ENCODE assay signal across 1 cellular context in the genomic region with DNA sequence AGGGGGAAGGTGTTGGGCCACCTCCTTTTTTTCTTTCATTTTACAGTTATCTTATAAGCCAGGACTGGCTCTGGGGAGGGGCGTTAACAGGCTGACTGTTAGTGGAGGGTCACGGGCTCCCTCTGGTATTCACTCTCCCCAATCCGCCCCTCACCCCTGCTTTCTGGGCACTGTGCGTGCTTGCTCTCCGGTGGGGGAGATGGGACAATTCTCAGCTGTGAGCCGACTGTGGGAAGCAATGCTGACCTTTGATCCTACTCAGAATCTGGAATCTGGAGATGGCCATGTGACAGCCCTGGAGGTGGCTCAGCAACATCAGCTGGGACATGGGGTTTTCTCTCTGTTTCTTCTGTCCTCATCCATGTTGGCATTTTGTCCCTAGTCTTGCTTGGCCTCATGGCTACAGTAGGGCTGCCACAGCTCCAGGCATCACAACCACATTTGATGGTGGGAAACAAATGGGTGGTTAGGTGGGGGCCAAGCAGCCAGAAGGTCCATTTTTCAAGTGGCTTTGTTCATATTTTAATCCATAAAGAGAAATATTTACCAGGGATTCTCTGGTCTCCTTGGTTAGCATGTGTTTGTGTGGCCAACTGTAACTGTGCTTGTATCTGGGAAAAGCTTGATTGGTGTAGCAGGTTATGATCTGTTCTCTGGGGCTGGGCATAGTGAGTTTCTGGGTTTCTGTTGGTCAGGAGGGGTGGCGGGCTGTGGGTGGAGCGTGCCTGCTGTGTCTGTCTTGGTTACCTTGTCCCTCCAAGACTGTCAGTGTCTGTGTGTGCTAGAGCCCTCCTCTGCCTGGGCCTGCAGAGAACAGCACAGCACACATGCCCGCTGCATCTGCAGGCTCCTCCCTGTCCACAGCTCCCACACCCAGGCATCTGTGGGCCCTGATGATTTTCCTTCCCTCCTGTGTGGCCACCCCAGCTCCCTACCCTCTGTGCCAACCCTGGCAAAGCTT.
TF ChIP-seq lines count a peak whose summit lies in the region.

No MANE protein-coding gene starts in this region.

TF ChIP-seq in HepG2, 621 proteins besides CTCF, POLR2A, EP300 and RAD21 (continued from another document and continues in another):
- TF ChIP-seq TIGD3 (CRISPR knock-in tag; IDR thresholded peaks at IDR 0.05; ENCODE audit: borderline replicate concordance) = no peak
- no peak for TF ChIP-seq ATF6 (CRISPR knock-in tag; conservative IDR thresholded peaks at IDR 0.05)
- no peak for TF ChIP-seq NCOA2 (CRISPR knock-in tag; IDR thresholded peaks at IDR 0.05)
- TF ChIP-seq ZNF101 (CRISPR knock-in tag; IDR thresholded peaks at IDR 0.05; ENCODE audit: borderline replicate concordance, low read depth) = no peak
- TF ChIP-seq ZNF792 (CRISPR knock-in tag; IDR thresholded peaks at IDR 0.05) = peak; percentile 25; the same call in 1 of the 2 replicates
- peak; percentile 49 for TF ChIP-seq ZNF331 (CRISPR knock-in tag; IDR thresholded peaks at IDR 0.05)
- no peak for TF ChIP-seq ZSCAN12 (CRISPR knock-in tag; IDR thresholded peaks at IDR 0.05)
- TF ChIP-seq, protein P1, sequence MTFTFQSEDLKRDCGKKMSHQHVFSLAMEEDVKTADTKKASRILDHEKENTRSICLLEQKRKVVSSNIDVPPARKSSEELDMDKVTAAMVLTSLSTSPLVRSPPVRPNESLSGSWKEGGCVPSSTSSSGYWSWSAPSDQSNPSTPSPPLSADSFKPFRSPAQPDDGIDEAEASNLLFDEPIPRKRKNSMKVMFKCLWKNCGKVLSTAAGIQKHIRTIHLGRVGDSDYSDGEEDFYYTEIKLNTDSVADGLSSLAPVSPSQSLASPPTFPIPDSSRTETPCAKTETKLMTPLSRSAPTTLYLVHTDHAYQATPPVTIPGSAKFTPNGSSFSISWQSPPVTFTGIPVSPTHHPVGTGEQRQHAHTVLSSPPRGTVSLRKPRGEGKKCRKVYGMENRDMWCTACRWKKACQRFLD (CRISPR knock-in tag; IDR thresholded peaks at IDR 0.05; ENCODE audit: borderline replicate concordance) = no peak
- TF ChIP-seq KDM4B (CRISPR knock-in tag; IDR thresholded peaks at IDR 0.05) = no peak
- no peak for TF ChIP-seq MAZ (IDR thresholded peaks at IDR 0.05; ENCODE audit: borderline replicate concordance, low read depth, low read length)
- no peak for TF ChIP-seq MAZ (CRISPR knock-in tag; IDR thresholded peaks at IDR 0.05; ENCODE audit: low read depth)
- 0 out of 2 replicates have a peak, but pooled peaks have one; percentile 29 for TF ChIP-seq ZBTB38 (CRISPR knock-in tag; IDR thresholded peaks at IDR 0.05)
- no peak for TF ChIP-seq HNRNPUL1 (IDR thresholded peaks at IDR 0.05; ENCODE audit: low read depth, low read length)
- no peak for TF ChIP-seq BRCA1 (CRISPR knock-in tag; IDR thresholded peaks at IDR 0.05)
- no peak for TF ChIP-seq MYNN (CRISPR knock-in tag; IDR thresholded peaks at IDR 0.05; ENCODE audit: low read depth)
- no peak for TF ChIP-seq NFE2L2 (IDR thresholded peaks at IDR 0.05; ENCODE audit: low read length)
- TF ChIP-seq ZNF564 (CRISPR knock-in tag; IDR thresholded peaks at IDR 0.05) = no peak
- TF ChIP-seq, protein P2, sequence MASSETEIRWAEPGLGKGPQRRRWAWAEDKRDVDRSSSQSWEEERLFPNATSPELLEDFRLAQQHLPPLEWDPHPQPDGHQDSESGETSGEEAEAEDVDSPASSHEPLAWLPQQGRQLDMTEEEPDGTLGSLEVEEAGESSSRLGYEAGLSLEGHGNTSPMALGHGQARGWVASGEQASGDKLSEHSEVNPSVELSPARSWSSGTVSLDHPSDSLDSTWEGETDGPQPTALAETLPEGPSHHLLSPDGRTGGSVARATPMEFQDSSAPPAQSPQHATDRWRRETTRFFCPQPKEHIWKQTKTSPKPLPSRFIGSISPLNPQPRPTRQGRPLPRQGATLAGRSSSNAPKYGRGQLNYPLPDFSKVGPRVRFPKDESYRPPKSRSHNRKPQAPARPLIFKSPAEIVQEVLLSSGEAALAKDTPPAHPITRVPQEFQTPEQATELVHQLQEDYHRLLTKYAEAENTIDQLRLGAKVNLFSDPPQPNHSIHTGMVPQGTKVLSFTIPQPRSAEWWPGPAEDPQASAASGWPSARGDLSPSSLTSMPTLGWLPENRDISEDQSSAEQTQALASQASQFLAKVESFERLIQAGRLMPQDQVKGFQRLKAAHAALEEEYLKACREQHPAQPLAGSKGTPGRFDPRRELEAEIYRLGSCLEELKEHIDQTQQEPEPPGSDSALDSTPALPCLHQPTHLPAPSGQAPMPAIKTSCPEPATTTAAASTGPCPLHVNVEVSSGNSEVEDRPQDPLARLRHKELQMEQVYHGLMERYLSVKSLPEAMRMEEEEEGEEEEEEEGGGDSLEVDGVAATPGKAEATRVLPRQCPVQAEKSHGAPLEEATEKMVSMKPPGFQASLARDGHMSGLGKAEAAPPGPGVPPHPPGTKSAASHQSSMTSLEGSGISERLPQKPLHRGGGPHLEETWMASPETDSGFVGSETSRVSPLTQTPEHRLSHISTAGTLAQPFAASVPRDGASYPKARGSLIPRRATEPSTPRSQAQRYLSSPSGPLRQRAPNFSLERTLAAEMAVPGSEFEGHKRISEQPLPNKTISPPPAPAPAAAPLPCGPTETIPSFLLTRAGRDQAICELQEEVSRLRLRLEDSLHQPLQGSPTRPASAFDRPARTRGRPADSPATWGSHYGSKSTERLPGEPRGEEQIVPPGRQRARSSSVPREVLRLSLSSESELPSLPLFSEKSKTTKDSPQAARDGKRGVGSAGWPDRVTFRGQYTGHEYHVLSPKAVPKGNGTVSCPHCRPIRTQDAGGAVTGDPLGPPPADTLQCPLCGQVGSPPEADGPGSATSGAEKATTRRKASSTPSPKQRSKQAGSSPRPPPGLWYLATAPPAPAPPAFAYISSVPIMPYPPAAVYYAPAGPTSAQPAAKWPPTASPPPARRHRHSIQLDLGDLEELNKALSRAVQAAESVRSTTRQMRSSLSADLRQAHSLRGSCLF (CRISPR knock-in tag; IDR thresholded peaks at IDR 0.05; ENCODE audit: borderline replicate concordance) = no peak
- no peak for TF ChIP-seq PHF5A (CRISPR knock-in tag; IDR thresholded peaks at IDR 0.05; ENCODE audit: low read depth, unreplicated experiment)
- TF ChIP-seq, protein P3, sequence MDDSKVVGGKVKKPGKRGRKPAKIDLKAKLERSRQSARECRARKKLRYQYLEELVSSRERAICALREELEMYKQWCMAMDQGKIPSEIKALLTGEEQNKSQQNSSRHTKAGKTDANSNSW (CRISPR knock-in tag; IDR thresholded peaks at IDR 0.05; ENCODE audit: borderline replicate concordance) = no peak
- no peak for TF ChIP-seq ZBED4 (CRISPR knock-in tag; IDR thresholded peaks at IDR 0.05; ENCODE audit: borderline replicate concordance)
- TF ChIP-seq PAXIP1 (CRISPR knock-in tag; conservative IDR thresholded peaks at IDR 0.05) = peak; percentile 42; the same call in 1 of the 2 replicates
- no peak for TF ChIP-seq FOXA1 (IDR thresholded peaks at IDR 0.05)
- TF ChIP-seq FOXA1 (CRISPR knock-in tag; IDR thresholded peaks at IDR 0.05) = peak; percentile 10; the same call in 1 of the 2 replicates
- no peak for TF ChIP-seq TAF15 (IDR thresholded peaks at IDR 0.05; ENCODE audit: low read depth, low read length, poor library complexity, severe bottlenecking)
- TF ChIP-seq, protein P4, sequence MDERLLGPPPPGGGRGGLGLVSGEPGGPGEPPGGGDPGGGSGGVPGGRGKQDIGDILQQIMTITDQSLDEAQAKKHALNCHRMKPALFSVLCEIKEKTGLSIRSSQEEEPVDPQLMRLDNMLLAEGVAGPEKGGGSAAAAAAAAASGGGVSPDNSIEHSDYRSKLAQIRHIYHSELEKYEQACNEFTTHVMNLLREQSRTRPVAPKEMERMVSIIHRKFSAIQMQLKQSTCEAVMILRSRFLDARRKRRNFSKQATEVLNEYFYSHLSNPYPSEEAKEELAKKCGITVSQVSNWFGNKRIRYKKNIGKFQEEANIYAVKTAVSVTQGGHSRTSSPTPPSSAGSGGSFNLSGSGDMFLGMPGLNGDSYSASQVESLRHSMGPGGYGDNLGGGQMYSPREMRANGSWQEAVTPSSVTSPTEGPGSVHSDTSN (CRISPR knock-in tag; IDR thresholded peaks at IDR 0.05) = no peak
- TF ChIP-seq HDAC2 (CRISPR knock-in tag; IDR thresholded peaks at IDR 0.05) = no peak
- TF ChIP-seq, protein P5, sequence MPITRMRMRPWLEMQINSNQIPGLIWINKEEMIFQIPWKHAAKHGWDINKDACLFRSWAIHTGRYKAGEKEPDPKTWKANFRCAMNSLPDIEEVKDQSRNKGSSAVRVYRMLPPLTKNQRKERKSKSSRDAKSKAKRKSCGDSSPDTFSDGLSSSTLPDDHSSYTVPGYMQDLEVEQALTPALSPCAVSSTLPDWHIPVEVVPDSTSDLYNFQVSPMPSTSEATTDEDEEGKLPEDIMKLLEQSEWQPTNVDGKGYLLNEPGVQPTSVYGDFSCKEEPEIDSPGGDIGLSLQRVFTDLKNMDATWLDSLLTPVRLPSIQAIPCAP (CRISPR knock-in tag; IDR thresholded peaks at IDR 0.05; ENCODE audit: low read depth) = no peak
- TF ChIP-seq PPARG (CRISPR knock-in tag; conservative IDR thresholded peaks at IDR 0.05) = 0 out of 2 replicates have a peak, but pooled peaks have one; percentile 34
- TF ChIP-seq ZNF446 (CRISPR knock-in tag; IDR thresholded peaks at IDR 0.05) = no peak
- TF ChIP-seq HNF4A (CRISPR knock-in tag; IDR thresholded peaks at IDR 0.05) = peak; percentile 85
- no peak for TF ChIP-seq ZBTB14 (CRISPR knock-in tag; IDR thresholded peaks at IDR 0.05)
